In the genomic region with DNA sequence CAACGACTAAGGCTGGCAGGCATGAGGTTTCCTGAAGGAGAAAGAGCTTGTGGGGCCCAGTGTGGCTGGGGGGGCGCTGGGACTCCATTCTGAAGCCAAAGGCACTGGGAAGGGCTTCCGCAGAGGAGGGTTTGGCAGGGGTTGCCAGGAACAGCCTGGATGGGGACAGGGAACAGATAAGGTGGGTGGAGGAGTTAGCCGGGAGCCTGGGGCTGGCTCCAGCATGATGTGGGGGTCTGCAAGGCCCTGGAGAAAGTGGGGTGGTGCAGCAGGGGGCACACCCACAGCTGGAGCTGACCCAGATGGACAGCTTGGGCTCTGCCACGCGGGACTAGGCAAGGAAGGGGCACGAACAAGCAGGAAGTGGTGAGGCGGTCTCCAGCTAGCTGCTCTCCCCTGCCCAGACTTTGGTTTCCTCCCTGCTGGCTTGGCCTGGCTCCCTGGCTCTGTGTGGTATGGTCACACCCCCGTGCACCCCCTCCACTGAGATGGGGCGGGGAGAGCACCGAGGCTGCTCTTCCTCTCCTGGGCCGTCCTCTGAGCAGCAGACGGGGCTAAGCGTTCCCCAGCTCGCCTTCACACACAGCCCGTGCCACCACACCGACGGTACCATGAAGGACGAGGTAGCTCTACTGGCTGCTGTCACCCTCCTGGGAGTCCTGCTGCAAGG, we compare ENCODE assay signal across 7 cellular contexts. TPM values are rescaled to one million over a fixed set of nuclear protein-coding genes. Genes with fewer than 3 reads are reported as not detected.
DNase-seq lines count a peak whose midpoint lies in the region; ATAC-seq and TF ChIP-seq lines count a peak whose summit lies in the region.

A gene with protein sequence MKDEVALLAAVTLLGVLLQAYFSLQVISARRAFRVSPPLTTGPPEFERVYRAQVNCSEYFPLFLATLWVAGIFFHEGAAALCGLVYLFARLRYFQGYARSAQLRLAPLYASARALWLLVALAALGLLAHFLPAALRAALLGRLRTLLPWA (plus strand): TSS at position 517 of the 670 bp plus-strand sequence. CDS start 95 bp downstream, at position 612.

- no peaks in the 10 kb centered on the region for H3K36me3 ChIP-seq in uterus

- intact Hi-C loops in uterus (cut with DNase I; ENCODE audit: low total_unique reads): no loop called here

- H3K27me3 Mint-ChIP-seq in mesothelial cell of epicardium (ENCODE audit: low read depth): peaks cover 2% of the 10 kb centered on the region

- no peak within 1 kb of the TSS for H3K27ac Mint-ChIP-seq in mesothelial cell of epicardium

- peak in 1 of 2 donors; percentile 10 for TF ChIP-seq POLR2A in uterus (IDR thresholded peaks at IDR 0.05)

- H3K4me3 Mint-ChIP-seq in mesothelial cell of epicardium: peak within 1 kb of the TSS; percentile 65

- peak; percentile 20 for DNase-seq in effector CD8-positive, alpha-beta T cell (lab: John Stamatoyannopoulos, UW)
- no peak for DNase-seq in mesothelial cell of epicardium (ENCODE audit: low spot score in 2 of 2, unreplicated experiment in 2 of 2)
- DNase-seq in uterus: peak; percentile 84 to 85
- DNase-seq in SIG-M5 (lab: John Stamatoyannopoulos, UW): no peak

- H3K4me1 Mint-ChIP-seq in mesothelial cell of epicardium: no peaks in the 10 kb centered on the region

- no peaks in the 10 kb centered on the region for H3K9me3 Mint-ChIP-seq in mesothelial cell of epicardium

- H3K4me1 ChIP-seq in uterus: peaks cover 0 to 9% of the 10 kb centered on the region in 2 donors

- H3K36me3 Mint-ChIP-seq in mesothelial cell of epicardium: peaks cover 6% of the 10 kb centered on the region

- no peak for TF ChIP-seq CTCF in VCaP (conservative IDR thresholded peaks at IDR 0.05)
- no peak for TF ChIP-seq CTCF in mesothelial cell of epicardium (IDR thresholded peaks at IDR 0.05; ENCODE audit: unreplicated experiment)
- TF ChIP-seq CTCF in uterus (IDR thresholded peaks at IDR 0.05): no peak

- H3K27ac ChIP-seq in VCaP: peak within 1 kb of the TSS; percentile 99
- peak within 1 kb of the TSS; percentile 77 to 81 for H3K27ac ChIP-seq in uterus

- H3K9me3 ChIP-seq in uterus: no peaks in the 10 kb centered on the region

- no peaks in the 10 kb centered on the region for H3K27me3 ChIP-seq in uterus

- H3K4me3 ChIP-seq in uterus: no peak within 1 kb of the TSS

- peak; percentile 41 for ATAC-seq in HG03108 (IDR thresholded peaks at IDR 0.05; ENCODE audit: unreplicated experiment)
- no peak for ATAC-seq in GM19463 (IDR thresholded peaks at IDR 0.05; ENCODE audit: unreplicated experiment)

RNA-seq across cellular contexts. Expression of the gene that starts here (rescaled TPM):
- total RNA-seq in mesothelial cell of epicardium (4.7 to 5.2 TPM (median 5.0 TPM) in 3 replicates), uterus (10 to 100 TPM in 2 of 4 donors, 1 to 10 TPM in 1, not detected in 1; 4.1 to 22.9 (median 13.6) TPM)

Comparison
In these comparisons a context has a peak if more than half of its experiments do, and no peak if none do; other contexts are left out.
1. DNase-seq: peak in effector CD8-positive, alpha-beta T cell (single experiment) and uterus (2 of 2); none in mesothelial cell of epicardium (0 of 2) and SIG-M5 (single experiment).